Comparison of ENCODE assay signal across 21 cellular contexts in genomic region chr10:78582540-78582939, GRCh38.
A peak's percentile ranks its signal among the peaks of the same experiment; 100 is the strongest.
DNase-seq lines count a peak whose midpoint lies in the region; ATAC-seq, FAIRE-seq and TF ChIP-seq lines count a peak whose summit lies in the region.
"Had no signal": no experiment of that assay in that cellular context is flagged by ENCODE, and none has a peak within 500 bp of the region (broad histone marks: within the 10 kb centered on the region; RNA-seq: fewer than 3 reads in every experiment).

No MANE protein-coding gene starts in this region.

- no peaks in the 10 kb centered on the region for H3K27me3 ChIP-seq in left ventricle myocardium inferior (ENCODE audit: low read depth)
- H3K27me3 ChIP-seq: BE2C had no signal

- H3K9me3 Mint-ChIP-seq in nephron = no peaks in the 10 kb centered on the region
- H3K9me3 Mint-ChIP-seq: CD4-positive, CD25-positive, alpha-beta regulatory T cell; CD8-positive, alpha-beta memory T cell; IgD-negative memory B cell had no signal

- no peak for FAIRE-seq in GM19239 (lab: Jason Lieb, UNC)
- FAIRE-seq: GM12878 had no signal

- H3K4me3 ChIP-seq in left ventricle myocardium inferior = no peak overlapping the region
- H3K4me3 ChIP-seq: GM12878, GM23248, HAP-1 had no signal

- H3K27ac ChIP-seq in left ventricle myocardium inferior (replicated peaks) = no peak overlapping the region
- H3K27ac ChIP-seq: GM23248, HL-60 had no signal

- intact Hi-C loops in left ventricle myocardium superior (cut with micrococcal nuclease) (no loop called here), left ventricle myocardium inferior (cut with micrococcal nuclease) (no loop called here)

- TF ChIP-seq CTCF in left ventricle myocardium inferior (IDR thresholded peaks at IDR 0.05; ENCODE audit: borderline replicate concordance) (no peak), nephron (IDR thresholded peaks at IDR 0.05; ENCODE audit: unreplicated experiment in 3 of 3) (no peak), GM20000 (IDR thresholded peaks at IDR 0.05; ENCODE audit: extremely low read depth, missing control alignments) (no peak)

- H3K4me1 Mint-ChIP-seq in nephron = peaks cover 76% of the 10 kb centered on the region
- H3K4me1 Mint-ChIP-seq: CD8-positive, alpha-beta memory T cell had no signal

- H3K27me3 Mint-ChIP-seq in nephron (ENCODE audit: low read depth) = peaks cover 4% of the 10 kb centered on the region
- H3K27me3 Mint-ChIP-seq: CD4-positive, CD25-positive, alpha-beta regulatory T cell had no signal

- H3K36me3 Mint-ChIP-seq in nephron (ENCODE audit: low read depth) = no peaks in the 10 kb centered on the region
- H3K36me3 Mint-ChIP-seq: CD4-positive, CD25-positive, alpha-beta regulatory T cell; CD8-positive, alpha-beta memory T cell; IgD-negative memory B cell had no signal

- H3K36me3 ChIP-seq in left ventricle myocardium inferior = no peaks in the 10 kb centered on the region
- H3K36me3 ChIP-seq: BE2C, HAP-1 had no signal

- ATAC-seq in left ventricle myocardium superior = peak; percentile 15
- ATAC-seq in HG03432 (IDR thresholded peaks at IDR 0.05; ENCODE audit: unreplicated experiment) = no peak
- ATAC-seq: GM12878 had no signal

- no peak overlapping the region for H3K4me3 Mint-ChIP-seq in nephron
- H3K4me3 Mint-ChIP-seq: CD4-positive, CD25-positive, alpha-beta regulatory T cell; CD8-positive, alpha-beta memory T cell; IgD-negative memory B cell had no signal

- H3K27ac Mint-ChIP-seq in nephron = peak overlapping the region; percentile 31 to 50 (median 49)
- H3K27ac Mint-ChIP-seq: CD8-positive, alpha-beta memory T cell; IgD-negative memory B cell had no signal

- H3K9me3 ChIP-seq in left ventricle myocardium inferior (replicated peaks) = no peaks in the 10 kb centered on the region
- H3K9me3 ChIP-seq: BE2C, HAP-1 had no signal

- peaks cover 39% of the 10 kb centered on the region for H3K4me1 ChIP-seq in left ventricle myocardium inferior
- H3K4me1 ChIP-seq: HAP-1 had no signal

- no peak for DNase-seq in left ventricle myocardium superior
- no peak for DNase-seq in left ventricle myocardium inferior
- peak; percentile 54 for DNase-seq in islet precursor cell
- no peak for DNase-seq in GM19239 (ENCODE audit: insufficient read length, low spot score)
- DNase-seq in GM20000 (ENCODE audit: low spot score) = no peak
- DNase-seq: BE2C; C1 segment of cervical spinal cord; CD4-positive, CD25-positive, alpha-beta regulatory T cell; CD8-positive, alpha-beta memory T cell; COR-L47; DMS 273 treated with DMSO at 0.1 percent for 48 hours; DMS53; DND-41; EL; GM23248 had no signal
